ENCODE assay signal across 19 cellular contexts in the genomic region with DNA sequence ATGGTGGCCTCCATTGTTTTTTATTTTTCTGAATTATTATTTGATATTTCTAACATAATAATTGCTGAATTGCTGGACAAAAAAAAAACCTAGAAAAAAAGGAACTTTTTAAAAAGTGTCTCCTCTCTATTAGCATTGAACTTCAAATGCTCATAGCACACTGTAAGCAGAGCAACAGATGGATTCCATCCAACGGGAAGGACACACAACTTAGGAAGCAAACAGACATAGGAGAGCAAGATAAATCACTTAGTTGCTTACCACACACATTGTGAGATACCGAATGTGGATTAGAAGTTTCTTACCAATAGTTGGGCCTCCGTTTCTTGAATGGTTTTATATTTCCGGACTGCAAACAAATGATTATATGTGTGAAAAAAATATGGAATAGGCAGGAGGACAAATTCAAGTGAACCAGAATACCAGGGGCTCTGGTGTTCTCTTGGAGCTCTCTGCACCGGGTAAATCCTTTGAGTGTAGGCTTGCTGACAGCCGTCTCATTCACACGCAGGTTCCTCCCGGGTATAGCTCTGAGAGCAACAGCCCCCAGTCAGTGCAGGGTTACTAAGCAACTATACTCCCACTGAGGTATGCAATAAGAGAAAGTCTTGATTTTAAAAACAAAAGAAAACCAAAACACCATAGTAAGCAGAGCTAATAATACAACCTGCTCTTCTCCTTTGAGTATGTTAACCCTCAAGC.
DNase-seq lines count a peak whose midpoint lies in the region; TF ChIP-seq lines count a peak whose summit lies in the region.
"Had no signal": no experiment of that assay in that cellular context is flagged by ENCODE, and none has a peak within 500 bp of the region (broad histone marks: within the 10 kb centered on the region; RNA-seq: fewer than 3 reads in every experiment).

No MANE protein-coding gene starts in this region.

- H3K27ac ChIP-seq in endodermal cell (ENCODE audit: low read depth, low read length) (peak overlapping the region; percentile 51), layer of hippocampus (ENCODE audit: low read depth, low read length) (peak overlapping the region; percentile 58), vagina (no peak overlapping the region)

- no peaks in the 10 kb centered on the region for H3K9me3 ChIP-seq in endodermal cell (ENCODE audit: control insufficient read depth, low read length)
- no peaks in the 10 kb centered on the region for H3K9me3 ChIP-seq in neuron (ENCODE audit: low read length)
- no peaks in the 10 kb centered on the region for H3K9me3 ChIP-seq in vagina
- H3K9me3 ChIP-seq: Caco-2, HAP-1 had no signal

- H3K4me3 Mint-ChIP-seq in endodermal cell: no peak overlapping the region
- H3K4me3 Mint-ChIP-seq in activated T-cell treated with anti-CD3 and anti-CD28 coated beads, Interleukin-2, amount 50 U/mL, for 24 hours: no peak overlapping the region
- H3K4me3 Mint-ChIP-seq: B cell; CD4-positive, CD25-positive, alpha-beta regulatory T cell had no signal

- no peaks in the 10 kb centered on the region for H3K36me3 Mint-ChIP-seq in endodermal cell (ENCODE audit: low read depth)
- no peaks in the 10 kb centered on the region for H3K36me3 Mint-ChIP-seq in activated T-cell treated with anti-CD3 and anti-CD28 coated beads, Interleukin-2, amount 50 U/mL, for 24 hours (ENCODE audit: low read depth)
- H3K36me3 Mint-ChIP-seq: CD4-positive, CD25-positive, alpha-beta regulatory T cell had no signal

- H3K4me1 ChIP-seq in endodermal cell (ENCODE audit: control insufficient read depth, insufficient read depth, low read length) (peaks cover 10% of the 10 kb centered on the region), neuron (ENCODE audit: insufficient read depth, low read length) (peaks cover 69% of the 10 kb centered on the region), vagina (no peaks in the 10 kb centered on the region)
- H3K4me1 ChIP-seq: HAP-1 had no signal

- no peak overlapping the region for H2AFZ ChIP-seq in neuron (ENCODE audit: low read depth, low read length)

- peaks cover 24% of the 10 kb centered on the region for H3K4me1 Mint-ChIP-seq in endodermal cell
- H3K4me1 Mint-ChIP-seq in activated T-cell treated with anti-CD3 and anti-CD28 coated beads, Interleukin-2, amount 50 U/mL, for 24 hours (ENCODE audit: low read depth): no peaks in the 10 kb centered on the region
- H3K4me1 Mint-ChIP-seq: B cell; CD4-positive, CD25-positive, alpha-beta regulatory T cell had no signal

- H3K4me3 ChIP-seq in H7 (ENCODE audit: insufficient read depth, low read depth, low read length) (no peak overlapping the region), endodermal cell (ENCODE audit: low read length) (no peak overlapping the region), neuron (ENCODE audit: low read length) (peak overlapping the region; percentile 41), vagina (no peak overlapping the region)
- H3K4me3 ChIP-seq: HAP-1 had no signal

- no peaks in the 10 kb centered on the region for H3K9me3 Mint-ChIP-seq in endodermal cell
- H3K9me3 Mint-ChIP-seq in activated T-cell treated with anti-CD3 and anti-CD28 coated beads, Interleukin-2, amount 50 U/mL, for 24 hours: no peaks in the 10 kb centered on the region

- H3K27ac Mint-ChIP-seq in endodermal cell: no peak overlapping the region
- H3K27ac Mint-ChIP-seq in activated T-cell treated with anti-CD3 and anti-CD28 coated beads, Interleukin-2, amount 50 U/mL, for 24 hours: no peak overlapping the region
- H3K27ac Mint-ChIP-seq: B cell; CD4-positive, CD25-positive, alpha-beta regulatory T cell had no signal

- H3K27me3 ChIP-seq in H7 (ENCODE audit: control insufficient read depth, insufficient read depth, low read length) (no peaks in the 10 kb centered on the region), endodermal cell (ENCODE audit: control insufficient read depth, insufficient read depth, low read length, poor library complexity, severe bottlenecking) (no peaks in the 10 kb centered on the region), layer of hippocampus (ENCODE audit: control insufficient read depth, insufficient read depth, low read length) (no peaks in the 10 kb centered on the region), neuron (ENCODE audit: insufficient read depth, low read length) (no peaks in the 10 kb centered on the region), vagina (no peaks in the 10 kb centered on the region)

- H3K27me3 Mint-ChIP-seq in endodermal cell (ENCODE audit: insufficient read depth): no peaks in the 10 kb centered on the region
- no peaks in the 10 kb centered on the region for H3K27me3 Mint-ChIP-seq in activated T-cell treated with anti-CD3 and anti-CD28 coated beads, Interleukin-2, amount 50 U/mL, for 24 hours
- H3K27me3 Mint-ChIP-seq: B cell; CD4-positive, CD25-positive, alpha-beta regulatory T cell had no signal

- H3K36me3 ChIP-seq in H7 (replicated peaks; ENCODE audit: control insufficient read depth, insufficient read depth, low read length) (no peaks in the 10 kb centered on the region), endodermal cell (ENCODE audit: control insufficient read depth, insufficient read depth, low read length) (no peaks in the 10 kb centered on the region), neuron (ENCODE audit: insufficient read depth, low read length) (no peaks in the 10 kb centered on the region), vagina (no peaks in the 10 kb centered on the region)
- H3K36me3 ChIP-seq: HAP-1 had no signal

- intact Hi-C loops in vagina (cut with DNase I): no loop called here

- no peak for TF ChIP-seq POLR2A in vagina (IDR thresholded peaks at IDR 0.05)

- TF ChIP-seq CTCF in endodermal cell (conservative IDR thresholded peaks at IDR 0.05): no peak
- no peak for TF ChIP-seq CTCF in vagina (IDR thresholded peaks at IDR 0.05)

- H3K9ac ChIP-seq in endodermal cell (ENCODE audit: extremely low read depth, low read length, poor library complexity, severe bottlenecking): no peak overlapping the region

- DNase-seq in H7 (peak; percentile 51), endodermal cell (no peak), NCI-H1092 (lab: John Stamatoyannopoulos, UW) (no peak), vagina (ENCODE audit: extremely low spot score in 2 of 2) (no peak)
- no peak for DNase-seq in activated T-cell treated with anti-CD3 and anti-CD28 coated beads, Interleukin-2, amount 50 U/mL, for 24 hours
- DNase-seq: Caco-2; CD4-positive, CD25-positive, alpha-beta regulatory T cell; EL; IMR-90; Karpas-422; MM.1S; NCI-H1105; NCI-H1694; NCI-H226; NCI-H524 treated with DMSO at 0.1 percent for 48 hours had no signal

- WGBS in endodermal cell (ENCODE audit: insufficient coverage in 1 of 2, insufficient read length in 1 of 2), 2 experiments: 62 to 68% methylated on average over 4 to 8 of the region's 8 CpGs
